ENCODE assay signal across 18 cellular contexts in genomic region chr17:519450-520212, GRCh38.
DNase-seq lines count a peak whose midpoint lies in the region; ATAC-seq and TF ChIP-seq lines count a peak whose summit lies in the region.
"Had no signal": no experiment of that assay in that cellular context is flagged by ENCODE, and none has a peak within 500 bp of the region (broad histone marks: within the 10 kb centered on the region; RNA-seq: fewer than 3 reads in every experiment).

No MANE protein-coding gene starts in this region.

- H3K27ac ChIP-seq in BLaER1 treated with 17β-estradiol and CSF1 and Interleukin-3, amounts not matched to agents 10 nM and 100 nM: peak overlapping the region in 6 of 11 experiments; percentile 31 to 70 (median 54); a peak in 10 of 22 replicates
- H3K27ac ChIP-seq in WERI-Rb-1: peak overlapping the region; percentile 75
- H3K27ac ChIP-seq: SK-N-MC had no signal

- DNase-seq in WERI-Rb-1: no peak
- DNase-seq in endothelial cell (ENCODE audit: low spot score): no peak
- peak; percentile 40 for DNase-seq in posterior vena cava (ENCODE audit: low spot score)
- DNase-seq in NCI-H187 treated with DMSO at 0.1 percent for 48 hours (lab: John Stamatoyannopoulos, UW): no peak
- no peak for DNase-seq in NOMO-1 (lab: John Stamatoyannopoulos, UW; ENCODE audit: unreplicated experiment in 2 of 2)
- DNase-seq: H9, HFFc6, Kasumi-1, NCI-H1694 treated with DMSO at 0.1 percent for 48 hours, NCI-H446 treated with DMSO at 0.1 percent for 48 hours, NCI-H526 treated with DMSO at 0.1 percent for 48 hours, PC-3, RPMI8226, SHP77 had no signal

- peaks cover 35% of the 10 kb centered on the region for H3K36me3 Mint-ChIP-seq in endothelial cell (ENCODE audit: low read depth, unreplicated experiment)

- H3K27me3 Mint-ChIP-seq in endothelial cell (ENCODE audit: unreplicated experiment): peaks cover 15% of the 10 kb centered on the region

- no peak for TF ChIP-seq CTCF in WERI-Rb-1 (IDR thresholded peaks at IDR 0.05; ENCODE audit: low read depth, low read length)
- TF ChIP-seq CTCF in endothelial cell (IDR thresholded peaks at IDR 0.05; ENCODE audit: unreplicated experiment): no peak

- intact Hi-C loops in posterior vena cava (cut with DNase I): no loop called here

- no peak overlapping the region for H3K4me3 Mint-ChIP-seq in endothelial cell (ENCODE audit: unreplicated experiment)
- H3K4me3 Mint-ChIP-seq: CD14-positive monocyte, H9, HFFc6 had no signal

- H3K9me3 Mint-ChIP-seq in endothelial cell (ENCODE audit: unreplicated experiment): no peaks in the 10 kb centered on the region
- H3K9me3 Mint-ChIP-seq: HFFc6 had no signal

- no peaks in the 10 kb centered on the region for H3K9me3 ChIP-seq in BLaER1 treated with 17β-estradiol and CSF1 and Interleukin-3, amounts not matched to agents 10 nM and 100 nM (replicated peaks in 1 of 11)
- H3K9me3 ChIP-seq in WERI-Rb-1 (ENCODE audit: severe bottlenecking): no peaks in the 10 kb centered on the region

- no peak for ATAC-seq in HG03280 (IDR thresholded peaks at IDR 0.05; ENCODE audit: unreplicated experiment)
- ATAC-seq: PC-3 had no signal

- H3K4me2 ChIP-seq in BLaER1 treated with 17β-estradiol and CSF1 and Interleukin-3, amounts not matched to agents 10 nM and 100 nM: peak overlapping the region in 5 of 11 experiments; percentile 37 to 77 (median 63); a peak in 9 of 22 replicates

- H4K20me1 ChIP-seq in BLaER1 treated with 17β-estradiol and CSF1 and Interleukin-3, amounts not matched to agents 10 nM and 100 nM: no peaks in the 10 kb centered on the region

- H3K4me1 Mint-ChIP-seq in endothelial cell (ENCODE audit: unreplicated experiment): peaks cover 52% of the 10 kb centered on the region

- peak overlapping the region in 3 of 11 experiments; percentile 23 to 51 (median 43); a peak in 4 of 22 replicates for H3K9ac ChIP-seq in BLaER1 treated with 17β-estradiol and CSF1 and Interleukin-3, amounts not matched to agents 10 nM and 100 nM

- H3K36me3 ChIP-seq in BLaER1 treated with 17β-estradiol and CSF1 and Interleukin-3, amounts not matched to agents 10 nM and 100 nM: peaks cover 34 to 84% (median 55%) of the 10 kb centered on the region in 11 experiments
- peaks cover 19% of the 10 kb centered on the region for H3K36me3 ChIP-seq in WERI-Rb-1

- peak overlapping the region; percentile 96 for H3K27ac Mint-ChIP-seq in endothelial cell (ENCODE audit: unreplicated experiment)
- H3K27ac Mint-ChIP-seq: HFFc6 had no signal

- no peaks in the 10 kb centered on the region for H3K27me3 ChIP-seq in BLaER1 treated with 17β-estradiol and CSF1 and Interleukin-3, amounts not matched to agents 10 nM and 100 nM
- no peaks in the 10 kb centered on the region for H3K27me3 ChIP-seq in WERI-Rb-1 (ENCODE audit: insufficient read depth, low read depth, severe bottlenecking)

- peaks cover 0 to 81% (median 34%) of the 10 kb centered on the region in 10 experiments; a peak in 15 of 20 replicates for H3K4me1 ChIP-seq in BLaER1 treated with 17β-estradiol and CSF1 and Interleukin-3, amounts not matched to agents 10 nM and 100 nM

- H3K4me3 ChIP-seq in BLaER1 treated with 17β-estradiol and CSF1 and Interleukin-3, amounts not matched to agents 10 nM and 100 nM: no peak overlapping the region
- H3K4me3 ChIP-seq in WERI-Rb-1 (ENCODE audit: low read depth, low read length): no peak overlapping the region
- H3K4me3 ChIP-seq: SK-N-MC had no signal
